ENCODE assay signal across 31 cellular contexts in genomic region chr5:72265032-72265903, GRCh38. TPM values are rescaled to one million over a fixed set of nuclear protein-coding genes. Genes with fewer than 3 reads are reported as not detected.
DNase-seq lines count a peak whose midpoint lies in the region; ATAC-seq, FAIRE-seq and TF ChIP-seq lines count a peak whose summit lies in the region.
"Had no signal": no experiment of that assay in that cellular context is flagged by ENCODE, and none has a peak within 500 bp of the region (broad histone marks: within the 10 kb centered on the region; RNA-seq: fewer than 3 reads in every experiment).

No MANE protein-coding gene starts in this region.

- H3K4me1 ChIP-seq in HEK293 (ENCODE audit: control insufficient read depth, insufficient read depth, low read length) = peaks cover 45% of the 10 kb centered on the region
- H3K4me1 ChIP-seq in GM12878 (ENCODE audit: control insufficient read depth, insufficient read depth, low read length) = no peaks in the 10 kb centered on the region
- H3K4me1 ChIP-seq in sigmoid colon = peaks cover 0 to 54% (median 45%) of the 10 kb centered on the region in 4 donors
- H3K4me1 ChIP-seq: neural progenitor cell, upper lobe of left lung had no signal

- TF ChIP-seq EP300 in GM12878 (IDR thresholded peaks at IDR 0.05; ENCODE audit: borderline replicate concordance in 1 of 2, control insufficient read depth in 1 of 2, low read depth in 2 of 2, low read length in 2 of 2) = no peak
- no peak for TF ChIP-seq EP300 in sigmoid colon (IDR thresholded peaks at IDR 0.05)

- TF ChIP-seq POLR2A in GM12878 (IDR thresholded peaks at IDR 0.05; ENCODE audit: low read depth, low read length) = no peak
- no peak for TF ChIP-seq POLR2A in sigmoid colon (IDR thresholded peaks at IDR 0.05)

- H3K9ac ChIP-seq in GM12878 (ENCODE audit: control insufficient read depth, insufficient read depth, low read length) = no peak overlapping the region
- H3K9ac ChIP-seq: KMS-11, neural progenitor cell had no signal

- no peaks in the 10 kb centered on the region for H4K20me1 ChIP-seq in GM12878 (ENCODE audit: control insufficient read depth, insufficient read depth)

- RAD21 ChIA-PET in GM12878 (lab: Charles Lee; ENCODE audit: unreplicated experiment) = interaction anchor here (1.0 kb wide), 1 partner anchor 43 kb away, joined by 3 read pairs; no protein-coding TSS in a partner anchor

- TF ChIP-seq RAD21 in GM12878 (IDR thresholded peaks at IDR 0.05; ENCODE audit: insufficient read depth, low read depth, low read length) = no peak

- 98% methylated on average over 5 of the region's 5 CpGs for WGBS in GM12878 (ENCODE audit: insufficient coverage, insufficient replicate concordance, low lambda C conversion rate, missing lambda C conversion rate)
- 88% methylated on average over 5 of the region's 5 CpGs for WGBS in sigmoid colon, 2 donors

- no peak overlapping the region for H3K4me2 ChIP-seq in GM12878 (ENCODE audit: control insufficient read depth, insufficient read depth)
- H3K4me2 ChIP-seq: KMS-11, neural progenitor cell, PC-9 had no signal

- CTCF ChIA-PET in HEK293 (lab: Yijun Ruan, JAX) (interaction anchor here (0.6 to 1.5 kb wide), 3 partner anchors 43 to 85 kb away, joined by 3 to 6 read pairs (median 3); no protein-coding TSS in a partner anchor), GM12878 (lab: Yijun Ruan, JAX) (interaction anchor here (1.0 to 1.4 kb wide), 2 partner anchors 17 to 19 kb away, joined by 3 to 7 read pairs; no protein-coding TSS in a partner anchor)

- ATAC-seq in GM12878 (no peak), GM18909 (IDR thresholded peaks at IDR 0.05; ENCODE audit: poor library complexity, unreplicated experiment) (no peak)
- ATAC-seq: activated CD8-positive, alpha-beta memory T cell treated with anti-CD3 and anti-CD28 coated beads, Interleukin-2, amount 10 ng/mL, durations not matched to agents 7 days and 5 days; activated T-cell treated with anti-CD3 and anti-CD28 coated beads, Interleukin-2, amount 50 U/mL, for 4 hours; effector memory CD8-positive, alpha-beta T cell; left lobe of liver; sciatic nerve; T-helper 17 cell had no signal

- TF ChIP-seq CTCF in HEK293 (tag by site-specific recombination; IDR thresholded peaks at IDR 0.05) (no peak), GM12878 (IDR thresholded peaks at IDR 0.05 in 2 of 3, conservative IDR thresholded peaks at IDR 0.05 in 1 of 3; ENCODE audit: control insufficient read depth in 2 of 3, extremely low read depth in 1 of 3, insufficient read depth in 1 of 3, low read depth in 3 of 3, low read length in 3 of 3) (no peak), sigmoid colon (IDR thresholded peaks at IDR 0.05) (no peak)

- no peaks in the 10 kb centered on the region; the same call in 1 of the 2 replicates for H3K79me2 ChIP-seq in GM12878 (ENCODE audit: control insufficient read depth, insufficient read depth, low read length)

- no peak overlapping the region for H2AFZ ChIP-seq in GM12878 (ENCODE audit: control insufficient read depth, low read depth, low read length)
- H2AFZ ChIP-seq: neural progenitor cell, PC-9 had no signal

- SMC1A ChIA-PET in GM12878 (lab: Charles Lee; ENCODE audit: uncharacterized antibody, unreplicated experiment) = interaction anchor here (0.6 to 1.9 kb wide), 6 partner anchors 17 to 482 kb away, joined by 3 to 6 read pairs (median 3); no protein-coding TSS in a partner anchor

- H3K27ac ChIP-seq in HEK293 (ENCODE audit: extremely low read depth, low read depth, low read length) (no peak overlapping the region; the same call in 1 of the 2 replicates), GM12878 (ENCODE audit: control insufficient read depth, insufficient read depth) (no peak overlapping the region), sigmoid colon (peak overlapping the region in 3 of 4 donors; percentile 54 to 69 (median 58))
- H3K27ac ChIP-seq: KMS-11, neural progenitor cell, PC-9, upper lobe of left lung had no signal

- H3K9me3 ChIP-seq in HEK293 (ENCODE audit: control insufficient read depth, insufficient read depth, low read depth, low read length) = no peaks in the 10 kb centered on the region
- no peaks in the 10 kb centered on the region for H3K9me3 ChIP-seq in GM12878 (replicated peaks; ENCODE audit: control insufficient read depth, insufficient read depth, low read length)
- no peaks in the 10 kb centered on the region for H3K9me3 ChIP-seq in sigmoid colon
- H3K9me3 ChIP-seq: upper lobe of left lung had no signal

- intact Hi-C loops in GM12878 (cut with micrococcal nuclease; ENCODE audit: unreplicated experiment) (loop anchor here (5.0 kb wide), 1 partner anchor 128 kb away; no protein-coding TSS in a partner anchor), sigmoid colon (cut with DNase I) (no loop called here)

- no peak overlapping the region for H3K4me3 ChIP-seq in HEK293 (ENCODE audit: low read depth, low read length)
- no peak overlapping the region for H3K4me3 ChIP-seq in GM12878
- no peak overlapping the region for H3K4me3 ChIP-seq in sigmoid colon
- H3K4me3 ChIP-seq: neural progenitor cell, PC-9, upper lobe of left lung had no signal

- POLR2A ChIA-PET in HEK293 (lab: Yijun Ruan, JAX) = no interaction called here
- POLR2A ChIA-PET in GM12878 (lab: Charles Lee) = interaction anchor here (0.5 to 0.8 kb wide), 2 partner anchors 17 to 27 kb away, joined by 4 to 8 read pairs; no protein-coding TSS in a partner anchor

- in situ Hi-C loops in GM12878 (cut with MboI) = no loop called here

- peak; percentile 54 for DNase-seq in DMS 273 (lab: John Stamatoyannopoulos, UW; ENCODE audit: unreplicated experiment)
- DNase-seq in DMS 273 treated with DMSO at 0.1 percent for 48 hours (lab: John Stamatoyannopoulos, UW) = no peak
- no peak for DNase-seq in GM12878 (ENCODE audit: low read depth, low spot score)
- no peak for DNase-seq in sigmoid colon
- no peak for DNase-seq in COR-L47 (lab: John Stamatoyannopoulos, UW)
- no peak for DNase-seq in nucleus accumbens (lab: John Stamatoyannopoulos, UW)
- DNase-seq: 8988T; activated CD4-positive, alpha-beta T cell treated with anti-CD3 and anti-CD28 coated beads, Interleukin-2, amount 50 U/mL, for 4 hours; activated CD8-positive, alpha-beta memory T cell treated with anti-CD3 and anti-CD28 coated beads, Interleukin-2, amount 10 ng/mL, durations not matched to agents 7 days and 5 days; activated gamma-delta T cell; activated naive CD8-positive, alpha-beta T cell treated with anti-CD3 and anti-CD28 coated beads, Interleukin-2, amount 10 ng/mL, durations not matched to agents 7 days and 5 days; activated T-cell treated with anti-CD3 and anti-CD28 coated beads, Interleukin-2, amount 50 U/mL, for 4 hours; Calu3; effector memory CD8-positive, alpha-beta T cell; EL; erythroblast; H7; NCI-H1436; NCI-H524; NK-92 treated with Interleukin-12 subunit alpha and Interleukin-12 subunit beta, amount 100 ng/mL, for 24 hours; PC-9; stimulated activated CD4-positive, alpha-beta T cell treated with anti-CD3 and anti-CD28 coated beads, Interleukin-4, amount 100 ng/mL, for 24 hours; T-helper 17 cell; upper lobe of left lung had no signal

- H3K27me3 ChIP-seq in GM12878 (replicated peaks in 1 of 2; ENCODE audit: control insufficient read depth in 2 of 2, insufficient read depth in 2 of 2, low read length in 1 of 2) = no peaks in the 10 kb centered on the region
- H3K27me3 ChIP-seq in sigmoid colon = no peaks in the 10 kb centered on the region
- H3K27me3 ChIP-seq: neural progenitor cell, upper lobe of left lung had no signal

- H3K36me3 ChIP-seq in HEK293 (ENCODE audit: control insufficient read depth in 2 of 2, insufficient read depth in 1 of 2, low read length in 2 of 2) = no peaks in the 10 kb centered on the region; a peak in 1 of 3 replicates
- H3K36me3 ChIP-seq in GM12878 (ENCODE audit: control insufficient read depth in 2 of 2, insufficient read depth in 2 of 2, low read length in 1 of 2) = peaks cover 0 to 11% of the 10 kb centered on the region in 2 experiments; a peak in 3 of 4 replicates
- no peaks in the 10 kb centered on the region for H3K36me3 ChIP-seq in sigmoid colon
- H3K36me3 ChIP-seq: neural progenitor cell, upper lobe of left lung had no signal

- BruUV-seq in GM12878 (replicated peaks; lab: Mats Ljungman, UMichigan) = no TSS peak

- peak; percentile 47 for FAIRE-seq in GM12878 (lab: Jason Lieb, UNC)
- FAIRE-seq: TTC549 had no signal

RNA-seq across cellular contexts. Expression of gene MRPS27, which starts 54.8 kb away (rescaled TPM):
- total RNA-seq in GM12878 (2013; cell fraction: nucleolus; rRNA removed) = 151 and 157 TPM in 2 replicates
- total RNA-seq in GM12878 (2014; rRNA removed) (113 and 117 TPM in 2 replicates), GM12878 (2014; rRNA removed; fragmentation: Illumina TruSeq; extraction: Trizol) (114 and 119 TPM in 2 replicates), GM12878 (2021) (95.3 and 96.1 TPM in 2 replicates), sigmoid colon (10 to 100 TPM; 44.8 to 64.0 (median 49.6) TPM)
- 40.3 TPM for polyA plus RNA-seq in GM12878 (2011; ENCODE audit: low read depth)
- polyA plus RNA-seq in GM12878 (2011; rRNA removed) (128 and 139 TPM in 2 replicates), GM12878 (2014; fragmentation: Illumina TruSeq; extraction: Trizol) (125 and 140 TPM in 2 replicates), GM12878 (2014; fragmentation: Nextera tagmentation; extraction: Ambion mirVana) (10 to 100 TPM; 61.0 to 88.9 TPM), GM12878 (2014; rRNA removed) (84.7 and 89.9 TPM in 2 replicates), GM12878 (2016; fragmentation: Nextera tagmentation; extraction: Ambion mirVana) (10 to 100 TPM; 77.1 to 80.0 TPM), sigmoid colon (10 to 100 TPM; 23.1 to 38.2 (median 23.4) TPM)
- 92.2 and 96.2 TPM in 2 replicates for polyA plus RNA-seq in GM12878 (2011; cell fraction: cytosol; rRNA removed)
- 68.8 and 72.8 TPM in 2 replicates for polyA plus RNA-seq in GM12878 (2011; cell fraction: nucleus; rRNA removed)
- 46.0 and 55.8 TPM in 2 replicates for polyA plus RNA-seq in GM12878 (2012)
- 98.5 and 103 TPM in 2 replicates for polyA minus RNA-seq in GM12878 (2011; rRNA and poly(A)+ RNA removed)
- 41.7 and 54.2 TPM in 2 replicates for polyA minus RNA-seq in GM12878 (2011; cell fraction: cytosol; rRNA and poly(A)+ RNA removed)
- polyA minus RNA-seq in GM12878 (2011; cell fraction: nucleus; rRNA and poly(A)+ RNA removed) = 55.2 and 96.8 TPM in 2 replicates

RNA-seq across cellular contexts. Expression of gene PTCD2, which starts 54.9 kb away (rescaled TPM):
- 37.6 and 44.3 TPM in 2 replicates for total RNA-seq in GM12878 (2013; cell fraction: nucleolus; rRNA removed)
- total RNA-seq in GM12878 (2014; rRNA removed) (10.5 and 13.1 TPM in 2 replicates), GM12878 (2014; rRNA removed; fragmentation: Illumina TruSeq; extraction: Trizol) (8.7 and 9.9 TPM in 2 replicates), GM12878 (2021) (13.6 and 14.7 TPM in 2 replicates), sigmoid colon (10 to 100 TPM in 1 of 4 donors, 1 to 10 TPM in 3; 5.4 to 12.7 (median 6.0) TPM)
- polyA plus RNA-seq in GM12878 (2011; ENCODE audit: low read depth) = 4.2 TPM
- polyA plus RNA-seq in GM12878 (2011; rRNA removed) (14.8 and 17.9 TPM in 2 replicates), GM12878 (2014; fragmentation: Illumina TruSeq; extraction: Trizol) (12.0 and 12.4 TPM in 2 replicates), GM12878 (2014; fragmentation: Nextera tagmentation; extraction: Ambion mirVana) (10 to 100 TPM in 1 of 2 experiments, 1 to 10 TPM in 1; 9.1 to 11.0 TPM), GM12878 (2014; rRNA removed) (10.2 and 12.8 TPM in 2 replicates), GM12878 (2016; fragmentation: Nextera tagmentation; extraction: Ambion mirVana) (10 to 100 TPM; 11.8 to 15.0 TPM), sigmoid colon (1 to 10 TPM in 2 of 3 donors, under 1 TPM in 1; 0.60 to 3.5 (median 1.2) TPM)
- 8.3 and 9.0 TPM in 2 replicates for polyA plus RNA-seq in GM12878 (2011; cell fraction: cytosol; rRNA removed)
- 21.8 and 22.2 TPM in 2 replicates for polyA plus RNA-seq in GM12878 (2011; cell fraction: nucleus; rRNA removed)
- 4.1 and 6.9 TPM in 2 replicates for polyA plus RNA-seq in GM12878 (2012)
- polyA minus RNA-seq in GM12878 (2011; rRNA and poly(A)+ RNA removed) = 12.6 and 14.7 TPM in 2 replicates
- 3.7 and 3.9 TPM in 2 replicates for polyA minus RNA-seq in GM12878 (2011; cell fraction: cytosol; rRNA and poly(A)+ RNA removed)
- polyA minus RNA-seq in GM12878 (2011; cell fraction: nucleus; rRNA and poly(A)+ RNA removed) = 10.6 and 17.6 TPM in 2 replicates

Comparison
In these comparisons a context has a peak if more than half of its experiments do, and no peak if none do; other contexts are left out.
1. H3K27ac ChIP-seq: peak in sigmoid colon (3 of 4); none in HEK293 (single experiment) and GM12878 (single experiment).